ENCODE assay signal across 8 cellular contexts in the genomic region with DNA sequence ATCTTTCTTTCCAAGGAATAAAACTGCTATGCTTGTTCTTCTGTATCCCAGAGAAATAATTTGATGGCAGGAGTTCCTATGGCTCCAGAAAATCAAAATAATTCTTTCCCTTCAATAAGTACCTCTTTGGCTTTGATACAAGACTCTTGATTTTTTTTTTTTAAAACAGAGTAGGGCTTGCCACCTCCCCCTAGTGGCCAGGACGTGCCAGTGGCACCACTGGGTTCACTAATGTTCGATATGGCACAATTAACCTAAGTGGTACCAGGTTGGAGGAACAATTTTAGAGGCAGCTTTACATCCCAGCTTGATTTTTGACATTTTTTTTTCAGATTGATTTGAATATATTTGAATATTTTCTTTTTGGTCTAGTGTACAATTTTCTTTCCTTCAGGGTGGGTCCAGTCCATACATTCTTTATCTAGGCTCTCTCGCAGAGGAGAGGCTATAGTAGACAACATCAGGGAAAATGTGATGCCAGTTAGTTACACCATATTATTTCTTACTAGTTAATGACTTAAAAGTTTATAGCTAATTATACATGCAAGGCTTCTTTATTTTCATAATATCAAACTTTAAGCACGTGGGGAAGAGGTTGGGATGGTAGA.
DNase-seq lines count a peak whose midpoint lies in the region; ATAC-seq and TF ChIP-seq lines count a peak whose summit lies in the region.

No MANE protein-coding gene starts in this region.

- no peak overlapping the region for H3K9ac ChIP-seq in MM.1S (ENCODE audit: low read length)

- H3K36me3 Mint-ChIP-seq in chondrocyte (ENCODE audit: low read depth): no peaks in the 10 kb centered on the region

- no peak overlapping the region for H2AFZ ChIP-seq in MM.1S (ENCODE audit: low read length)

- no peaks in the 10 kb centered on the region for H3K79me2 ChIP-seq in MM.1S (ENCODE audit: low read length)

- no peaks in the 10 kb centered on the region for H3K4me1 ChIP-seq in MM.1S (ENCODE audit: low read length)
- no peaks in the 10 kb centered on the region for H3K4me1 ChIP-seq in upper lobe of right lung

- no peak overlapping the region for H3K4me2 ChIP-seq in MM.1S (ENCODE audit: low read depth, low read length)

- peaks cover 6% of the 10 kb centered on the region for H3K9me3 Mint-ChIP-seq in chondrocyte (ENCODE audit: low read depth)

- DNase-seq in Right ventricle myocardium superior: peak; percentile 44
- DNase-seq in cardiac septum (ENCODE audit: low spot score): no peak
- no peak for DNase-seq in HFF-Myc (ENCODE audit: extremely low read depth, low read depth)
- peak; percentile 31 for DNase-seq in MM.1S
- DNase-seq in WERI-Rb-1: peak; percentile 31
- DNase-seq in chondrocyte (ENCODE audit: low spot score): no peak
- DNase-seq in myocyte (ENCODE audit: low read depth): peak; percentile 32
- peak; percentile 70 for DNase-seq in upper lobe of right lung

- H3F3A ChIP-seq in MM.1S (ENCODE audit: insufficient read depth, low read length): no peaks in the 10 kb centered on the region

- no peaks in the 10 kb centered on the region for H3K4me1 Mint-ChIP-seq in chondrocyte (ENCODE audit: low read depth)

- H3K4me3 ChIP-seq in HFF-Myc (replicated peaks; ENCODE audit: low read depth, low read length) (no peak overlapping the region), MM.1S (ENCODE audit: low read length) (no peak overlapping the region), WERI-Rb-1 (ENCODE audit: low read depth, low read length) (no peak overlapping the region), upper lobe of right lung (no peak overlapping the region)

- intact Hi-C loops in Right ventricle myocardium superior (cut with DNase I): no loop called here
- intact Hi-C loops in cardiac septum (cut with DNase I): no loop called here
- intact Hi-C loops in upper lobe of right lung (cut with DNase I): no loop called here

- no peak overlapping the region for H3K4me3 Mint-ChIP-seq in chondrocyte (ENCODE audit: unreplicated experiment)

- ATAC-seq in Right ventricle myocardium superior (ENCODE audit: poor library complexity) (no peak), upper lobe of right lung (peak; percentile 84)

- H3K27me3 Mint-ChIP-seq in chondrocyte (ENCODE audit: low read depth): peaks cover 18% of the 10 kb centered on the region

- no peaks in the 10 kb centered on the region for H3K9me2 ChIP-seq in MM.1S (replicated peaks; ENCODE audit: insufficient read depth, low read length)

- H3K27me3 ChIP-seq in MM.1S (replicated peaks; ENCODE audit: insufficient read depth, low read length): no peaks in the 10 kb centered on the region
- peaks cover 16% of the 10 kb centered on the region for H3K27me3 ChIP-seq in WERI-Rb-1 (ENCODE audit: insufficient read depth, low read depth, severe bottlenecking)
- H3K27me3 ChIP-seq in upper lobe of right lung: no peaks in the 10 kb centered on the region

- no peaks in the 10 kb centered on the region for H3K9me3 ChIP-seq in MM.1S (replicated peaks; ENCODE audit: insufficient read depth, low read length)
- H3K9me3 ChIP-seq in WERI-Rb-1 (ENCODE audit: severe bottlenecking): no peaks in the 10 kb centered on the region
- H3K9me3 ChIP-seq in upper lobe of right lung: no peaks in the 10 kb centered on the region

- H3K27ac ChIP-seq in MM.1S (ENCODE audit: low read length) (no peak overlapping the region), WERI-Rb-1 (no peak overlapping the region), upper lobe of right lung (no peak overlapping the region)

- H3K36me3 ChIP-seq in MM.1S (replicated peaks; ENCODE audit: insufficient read depth, low read length): no peaks in the 10 kb centered on the region
- H3K36me3 ChIP-seq in WERI-Rb-1: no peaks in the 10 kb centered on the region
- H3K36me3 ChIP-seq in upper lobe of right lung: no peaks in the 10 kb centered on the region

- H4K20me1 ChIP-seq in MM.1S (ENCODE audit: insufficient read depth, low read length): no peaks in the 10 kb centered on the region

- TF ChIP-seq CTCF in HFF-Myc (IDR thresholded peaks at IDR 0.05; ENCODE audit: low read depth, low read length, missing control alignments) (peak; percentile 91), MM.1S (IDR thresholded peaks at IDR 0.05; ENCODE audit: low read length) (peak; percentile 68), WERI-Rb-1 (IDR thresholded peaks at IDR 0.05; ENCODE audit: low read depth, low read length) (peak; percentile 75), chondrocyte (IDR thresholded peaks at IDR 0.05) (peak; percentile 91), upper lobe of right lung (IDR thresholded peaks at IDR 0.05) (peak; percentile 94)

- H3K27ac Mint-ChIP-seq in chondrocyte (ENCODE audit: unreplicated experiment): no peak overlapping the region

Comparison
In these comparisons a context has a peak if more than half of its experiments do, and no peak if none do; other contexts are left out.
1. DNase-seq: peak in Right ventricle myocardium superior (single experiment), MM.1S (single experiment), WERI-Rb-1 (single experiment), myocyte (single experiment) and upper lobe of right lung (single experiment); none in cardiac septum (single experiment), HFF-Myc (single experiment) and chondrocyte (single experiment).
2. Peak in every context shown above with its lines, with median percentiles within 50 percentile points of each other: CTCF ChIP-seq.